In the genomic region with DNA sequence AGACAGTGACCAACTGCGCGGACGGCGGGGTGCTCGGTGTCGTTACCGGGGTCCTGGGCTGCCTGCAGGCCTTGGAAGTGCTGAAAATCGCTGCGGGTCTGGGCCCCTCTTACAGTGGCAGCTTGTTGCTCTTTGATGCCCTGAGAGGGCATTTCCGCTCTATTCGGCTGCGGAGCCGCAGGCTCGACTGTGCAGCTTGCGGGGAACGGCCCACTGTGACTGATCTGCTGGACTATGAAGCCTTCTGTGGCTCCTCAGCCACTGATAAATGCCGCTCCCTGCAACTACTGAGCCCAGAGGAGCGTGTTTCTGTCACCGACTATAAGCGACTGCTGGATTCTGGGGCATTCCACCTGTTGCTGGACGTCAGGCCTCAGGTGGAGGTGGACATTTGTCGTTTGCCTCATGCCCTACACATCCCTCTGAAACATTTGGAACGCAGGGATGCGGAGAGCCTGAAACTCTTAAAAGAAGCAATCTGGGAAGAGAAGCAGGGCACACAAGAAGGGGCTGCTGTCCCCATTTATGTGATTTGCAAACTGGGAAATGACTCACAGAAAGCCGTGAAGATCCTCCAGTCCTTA, we compare ENCODE assay signal across 1 cellular context.
TF ChIP-seq lines count a peak whose summit lies in the region.

No MANE protein-coding gene starts in this region.

TF ChIP-seq in WTC11, 78 proteins besides CTCF, POLR2A, EP300 and RAD21 (continued from another document):
- TF ChIP-seq ZSCAN18 (CRISPR knock-in tag; IDR thresholded peaks at IDR 0.05), result no peak
